ENCODE assay signal across 8 cellular contexts in genomic region chr19:53394522-53394973, GRCh38. TPM values are rescaled to one million over a fixed set of nuclear protein-coding genes. Genes with fewer than 3 reads are reported as not detected.
DNase-seq lines count a peak whose midpoint lies in the region; ATAC-seq, FAIRE-seq and TF ChIP-seq lines count a peak whose summit lies in the region.

No MANE protein-coding gene starts in this region.

- intact Hi-C loops in endothelial cell of umbilical vein (cut with micrococcal nuclease), result loop anchor here (2.0 to 10.0 kb wide), 4 partner anchors 30 to 200 kb away; partner anchors contain the start of genes ZNF525, ZNF665 and ZNF813

- no peaks in the 10 kb centered on the region for H3K27me3 Mint-ChIP-seq in T-helper 2 cell treated with Interferon-gamma antibody and Interleukin-4, amounts not matched to agents 5 μg/mL and 100 μg/mL, for 36 hours (ENCODE audit: low read depth)

- CTCF ChIA-PET in endothelial cell of umbilical vein (lab: Charles Lee), result interaction anchor here (1.5 to 1.6 kb wide), 2 partner anchors 31 to 199 kb away, joined by 8 to 10 read pairs; no protein-coding TSS in a partner anchor

- H3K9me3 ChIP-seq in endothelial cell of umbilical vein (replicated peaks; ENCODE audit: control insufficient read depth, insufficient read depth, low read length), result no peaks in the 10 kb centered on the region
- H3K9me3 ChIP-seq in muscle layer of colon (ENCODE audit: low read length), result no peaks in the 10 kb centered on the region

- peak overlapping the region; percentile 5 for H3K9ac ChIP-seq in endothelial cell of umbilical vein (replicated peaks; ENCODE audit: extremely low read depth, insufficient read depth, low read length)
- H3K9ac ChIP-seq in muscle layer of colon (ENCODE audit: low read length), result peak overlapping the region; percentile 77

- TF ChIP-seq CTCF in endothelial cell of umbilical vein (IDR thresholded peaks at IDR 0.05; ENCODE audit: extremely low read depth in 1 of 2, insufficient read depth in 1 of 2, low read depth in 1 of 2, low read length in 2 of 2) (no peak), D721Med (IDR thresholded peaks at IDR 0.05; ENCODE audit: insufficient read depth, missing control alignments) (no peak)

- no peak for ATAC-seq in HG02571 (IDR thresholded peaks at IDR 0.05; ENCODE audit: unreplicated experiment)

- H3K27me3 ChIP-seq in endothelial cell of umbilical vein (ENCODE audit: control insufficient read depth in 2 of 2, insufficient read depth in 2 of 2, low read length in 2 of 2), result no peaks in the 10 kb centered on the region
- H3K27me3 ChIP-seq in muscle layer of colon (ENCODE audit: control insufficient read depth in 1 of 2, insufficient read depth in 2 of 2, low read length in 2 of 2), result no peaks in the 10 kb centered on the region

- H3K4me3 ChIP-seq in endothelial cell of umbilical vein (replicated peaks in 1 of 3; ENCODE audit: insufficient read depth in 1 of 3, low read depth in 1 of 3, low read length in 3 of 3) (peak overlapping the region; percentile 27 to 93 (median 44)), muscle layer of colon (ENCODE audit: low read depth in 1 of 2, low read length in 2 of 2) (peak overlapping the region; percentile 74 to 93)

- dilution Hi-C loops in endothelial cell of umbilical vein (cut with MboI; ENCODE audit: extremely low pct_ligation_motif_present, low sequenced_read_pairs), result no loop called here

- H3K27ac ChIP-seq in endothelial cell of umbilical vein (ENCODE audit: insufficient read depth, low read depth, low read length), result peak overlapping the region; percentile 21
- H3K27ac ChIP-seq in muscle layer of colon (ENCODE audit: low read depth, low read length), result peak overlapping the region; percentile 66

- H2AFZ ChIP-seq in endothelial cell of umbilical vein (ENCODE audit: low read depth, low read length), result peak overlapping the region; percentile 99

- H4K20me1 ChIP-seq in endothelial cell of umbilical vein (replicated peaks; ENCODE audit: control insufficient read depth, extremely low read depth, insufficient read depth, low read length), result no peaks in the 10 kb centered on the region

- peaks cover 3% of the 10 kb centered on the region for H3K79me2 ChIP-seq in endothelial cell of umbilical vein (ENCODE audit: control insufficient read depth, insufficient read depth, low read length)

- peaks cover 18% of the 10 kb centered on the region for H3K4me1 Mint-ChIP-seq in T-helper 2 cell treated with Interferon-gamma antibody and Interleukin-4, amounts not matched to agents 5 μg/mL and 100 μg/mL, for 36 hours (ENCODE audit: low read depth)

- peaks cover 26% of the 10 kb centered on the region for H3K36me3 Mint-ChIP-seq in T-helper 2 cell treated with Interferon-gamma antibody and Interleukin-4, amounts not matched to agents 5 μg/mL and 100 μg/mL, for 36 hours (ENCODE audit: low read depth)

- no peak for DNase-seq in T-helper 2 cell treated with Interferon-gamma antibody and Interleukin-4, amounts not matched to agents 5 μg/mL and 100 μg/mL, for 36 hours (ENCODE audit: low spot score)
- DNase-seq in T-helper 2 cell, result no peak
- peak; percentile 81 for DNase-seq in RPMI7951 (ENCODE audit: low read depth)
- no peak for DNase-seq in endothelial cell of umbilical vein (ENCODE audit: low read depth, low spot score)
- no peak for DNase-seq in D721Med (ENCODE audit: insufficient read length, low spot score)
- DNase-seq in stimulated activated CD4-positive, alpha-beta T cell treated with anti-CD3 and anti-CD28 coated beads, Interleukin-12 subunit alpha, Interleukin-12 subunit beta, amount 100 ng/mL, for 4 hours, result no peak

- BruUV-seq in endothelial cell of umbilical vein (replicated peaks; lab: Mats Ljungman, UMichigan), result no TSS peak

- H3K36me3 ChIP-seq in endothelial cell of umbilical vein (ENCODE audit: control insufficient read depth in 2 of 2, extremely low read depth in 1 of 2, insufficient read depth in 2 of 2, low read length in 2 of 2) (peaks cover 0 to 2% of the 10 kb centered on the region in 2 experiments), muscle layer of colon (ENCODE audit: insufficient read depth, low read length) (no peaks in the 10 kb centered on the region)

- H3K4me1 ChIP-seq in endothelial cell of umbilical vein (ENCODE audit: control insufficient read depth, extremely low read depth, insufficient read depth, low read length), result peaks cover 5% of the 10 kb centered on the region
- H3K4me1 ChIP-seq in muscle layer of colon (ENCODE audit: insufficient read depth, low read length), result no peaks in the 10 kb centered on the region

- H3K9me3 Mint-ChIP-seq in T-helper 2 cell treated with Interferon-gamma antibody and Interleukin-4, amounts not matched to agents 5 μg/mL and 100 μg/mL, for 36 hours, result peaks cover 42% of the 10 kb centered on the region

- no peaks in the 10 kb centered on the region for H3K9me1 ChIP-seq in endothelial cell of umbilical vein (replicated peaks; ENCODE audit: control insufficient read depth, extremely low read depth, insufficient read depth, low read length)

- H3K27ac Mint-ChIP-seq in T-helper 2 cell treated with Interferon-gamma antibody and Interleukin-4, amounts not matched to agents 5 μg/mL and 100 μg/mL, for 36 hours, result peak overlapping the region; percentile 92

- TF ChIP-seq POLR2A in endothelial cell of umbilical vein (IDR thresholded peaks at IDR 0.05; ENCODE audit: low read depth, low read length), result no peak

- POLR2A ChIA-PET in endothelial cell of umbilical vein (lab: Charles Lee), result no interaction called here

- H3K4me2 ChIP-seq in endothelial cell of umbilical vein (ENCODE audit: insufficient read depth, low read length), result peak overlapping the region; percentile 73

- FAIRE-seq in endothelial cell of umbilical vein (lab: Jason Lieb, UNC) (no peak), D721Med (lab: Jason Lieb, UNC) (no peak)

- H3K4me3 Mint-ChIP-seq in T-helper 2 cell treated with Interferon-gamma antibody and Interleukin-4, amounts not matched to agents 5 μg/mL and 100 μg/mL, for 36 hours, result peak overlapping the region; percentile 92

TF ChIP-seq in endothelial cell of umbilical vein, 7 proteins besides CTCF, POLR2A, EP300 and RAD21:
- TF ChIP-seq EZH2 (IDR thresholded peaks at IDR 0.05; ENCODE audit: borderline replicate concordance, low read depth, low read length, severe bottlenecking), result no peak
- no peak for TF ChIP-seq MYC (IDR thresholded peaks at IDR 0.05; ENCODE audit: low read depth, low read length)
- no peak for TF ChIP-seq GATA2 (IDR thresholded peaks at IDR 0.05; ENCODE audit: insufficient read depth, insufficient read length, low read depth, low read length)
- TF ChIP-seq JUN (IDR thresholded peaks at IDR 0.05; ENCODE audit: borderline replicate concordance, insufficient read depth, insufficient read length, low read depth), result no peak
TF ChIP-seq in endothelial cell of umbilical vein: peak in this region for 0.

RNA-seq across cellular contexts. Expression of gene ZNF765, which starts 0.4 kb away (rescaled TPM):
- 10.1 and 11.8 TPM in 2 replicates for total RNA-seq in RPMI7951 (2014; rRNA removed; shearing (Covaris generic))
- 7.3 and 7.7 TPM in 2 replicates for total RNA-seq in endothelial cell of umbilical vein
- 2.5 and 2.7 TPM in 2 replicates for polyA plus RNA-seq in endothelial cell of umbilical vein
- polyA plus RNA-seq in endothelial cell of umbilical vein (2011; cell fraction: cytosol; rRNA removed), result 2.5 and 2.7 TPM in 2 replicates
- polyA plus RNA-seq in endothelial cell of umbilical vein (2011; cell fraction: nucleus; rRNA removed), result 10.9 and 13.6 TPM in 2 replicates
- 5.0 and 5.7 TPM in 2 replicates for polyA plus RNA-seq in endothelial cell of umbilical vein (2012)
- polyA minus RNA-seq in endothelial cell of umbilical vein, result 9.4 and 10.1 TPM in 2 replicates
- 4.3 TPM for polyA minus RNA-seq in endothelial cell of umbilical vein (2011; cell fraction: cytosol; rRNA and poly(A)+ RNA removed)
- 10.8 and 15.8 TPM in 2 replicates for polyA minus RNA-seq in endothelial cell of umbilical vein (2011; cell fraction: nucleus; rRNA and poly(A)+ RNA removed)

RNA-seq across cellular contexts. Expression of gene ZNF525, which starts 29.0 kb away (rescaled TPM):
- total RNA-seq in RPMI7951 (2014; rRNA removed; shearing (Covaris generic)), result 6.4 and 11.5 TPM in 2 replicates
- total RNA-seq in endothelial cell of umbilical vein, result 3.7 and 3.8 TPM in 2 replicates
- 0.59 and 1.2 TPM in 2 replicates for polyA plus RNA-seq in endothelial cell of umbilical vein
- 1.2 and 1.3 TPM in 2 replicates for polyA plus RNA-seq in endothelial cell of umbilical vein (2011; cell fraction: cytosol; rRNA removed)
- 3.6 and 4.1 TPM in 2 replicates for polyA plus RNA-seq in endothelial cell of umbilical vein (2011; cell fraction: nucleus; rRNA removed)
- polyA plus RNA-seq in endothelial cell of umbilical vein (2012), result 1.9 and 2.1 TPM in 2 replicates
- 1.2 and 3.0 TPM in 2 replicates for polyA minus RNA-seq in endothelial cell of umbilical vein
- 2.0 TPM for polyA minus RNA-seq in endothelial cell of umbilical vein (2011; cell fraction: cytosol; rRNA and poly(A)+ RNA removed)
- 1.8 and 3.7 TPM in 2 replicates for polyA minus RNA-seq in endothelial cell of umbilical vein (2011; cell fraction: nucleus; rRNA and poly(A)+ RNA removed)

RNA-seq across cellular contexts. Expression of gene ZNF761, which starts 37.2 kb away (rescaled TPM):
- total RNA-seq in RPMI7951 (2014; rRNA removed; shearing (Covaris generic)), result 15.4 and 16.7 TPM in 2 replicates
- total RNA-seq in endothelial cell of umbilical vein, result 7.3 and 8.8 TPM in 2 replicates
- 5.7 and 6.4 TPM in 2 replicates for polyA plus RNA-seq in endothelial cell of umbilical vein
- polyA plus RNA-seq in endothelial cell of umbilical vein (2011; cell fraction: cytosol; rRNA removed), result 6.9 and 7.0 TPM in 2 replicates
- polyA plus RNA-seq in endothelial cell of umbilical vein (2011; cell fraction: nucleus; rRNA removed), result 14.9 and 18.5 TPM in 2 replicates
- 9.5 and 9.7 TPM in 2 replicates for polyA plus RNA-seq in endothelial cell of umbilical vein (2012)
- 4.3 and 6.2 TPM in 2 replicates for polyA minus RNA-seq in endothelial cell of umbilical vein
- 2.8 TPM for polyA minus RNA-seq in endothelial cell of umbilical vein (2011; cell fraction: cytosol; rRNA and poly(A)+ RNA removed)
- 6.2 and 8.7 TPM in 2 replicates for polyA minus RNA-seq in endothelial cell of umbilical vein (2011; cell fraction: nucleus; rRNA and poly(A)+ RNA removed)
